1 cellular context compared by ENCODE assay signal in the genomic region with DNA sequence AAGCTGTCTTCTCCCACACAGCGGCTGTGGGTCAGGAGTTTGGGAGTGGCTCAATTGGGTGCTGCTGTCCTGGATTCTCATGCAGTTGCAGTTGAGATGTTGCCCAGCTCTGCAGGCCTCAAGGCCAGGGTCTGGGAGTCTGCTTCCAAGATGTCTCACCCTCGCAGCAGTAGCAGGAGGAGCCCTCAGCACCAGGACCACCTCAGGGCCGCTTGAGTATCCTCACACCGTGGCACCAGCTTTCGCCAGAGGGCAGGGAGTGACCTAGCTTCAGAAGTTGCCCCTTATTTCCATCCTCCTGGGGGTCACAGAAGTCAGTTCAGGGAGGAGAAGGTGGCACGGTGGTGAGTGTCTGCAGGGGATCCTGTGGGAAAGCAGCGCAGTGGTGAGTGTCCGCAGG.
TF ChIP-seq lines count a peak whose summit lies in the region.

No MANE protein-coding gene starts in this region.

TF ChIP-seq in WTC11, 78 proteins besides CTCF, POLR2A, EP300 and RAD21 (continued from another document):
- TF ChIP-seq, protein P1, sequence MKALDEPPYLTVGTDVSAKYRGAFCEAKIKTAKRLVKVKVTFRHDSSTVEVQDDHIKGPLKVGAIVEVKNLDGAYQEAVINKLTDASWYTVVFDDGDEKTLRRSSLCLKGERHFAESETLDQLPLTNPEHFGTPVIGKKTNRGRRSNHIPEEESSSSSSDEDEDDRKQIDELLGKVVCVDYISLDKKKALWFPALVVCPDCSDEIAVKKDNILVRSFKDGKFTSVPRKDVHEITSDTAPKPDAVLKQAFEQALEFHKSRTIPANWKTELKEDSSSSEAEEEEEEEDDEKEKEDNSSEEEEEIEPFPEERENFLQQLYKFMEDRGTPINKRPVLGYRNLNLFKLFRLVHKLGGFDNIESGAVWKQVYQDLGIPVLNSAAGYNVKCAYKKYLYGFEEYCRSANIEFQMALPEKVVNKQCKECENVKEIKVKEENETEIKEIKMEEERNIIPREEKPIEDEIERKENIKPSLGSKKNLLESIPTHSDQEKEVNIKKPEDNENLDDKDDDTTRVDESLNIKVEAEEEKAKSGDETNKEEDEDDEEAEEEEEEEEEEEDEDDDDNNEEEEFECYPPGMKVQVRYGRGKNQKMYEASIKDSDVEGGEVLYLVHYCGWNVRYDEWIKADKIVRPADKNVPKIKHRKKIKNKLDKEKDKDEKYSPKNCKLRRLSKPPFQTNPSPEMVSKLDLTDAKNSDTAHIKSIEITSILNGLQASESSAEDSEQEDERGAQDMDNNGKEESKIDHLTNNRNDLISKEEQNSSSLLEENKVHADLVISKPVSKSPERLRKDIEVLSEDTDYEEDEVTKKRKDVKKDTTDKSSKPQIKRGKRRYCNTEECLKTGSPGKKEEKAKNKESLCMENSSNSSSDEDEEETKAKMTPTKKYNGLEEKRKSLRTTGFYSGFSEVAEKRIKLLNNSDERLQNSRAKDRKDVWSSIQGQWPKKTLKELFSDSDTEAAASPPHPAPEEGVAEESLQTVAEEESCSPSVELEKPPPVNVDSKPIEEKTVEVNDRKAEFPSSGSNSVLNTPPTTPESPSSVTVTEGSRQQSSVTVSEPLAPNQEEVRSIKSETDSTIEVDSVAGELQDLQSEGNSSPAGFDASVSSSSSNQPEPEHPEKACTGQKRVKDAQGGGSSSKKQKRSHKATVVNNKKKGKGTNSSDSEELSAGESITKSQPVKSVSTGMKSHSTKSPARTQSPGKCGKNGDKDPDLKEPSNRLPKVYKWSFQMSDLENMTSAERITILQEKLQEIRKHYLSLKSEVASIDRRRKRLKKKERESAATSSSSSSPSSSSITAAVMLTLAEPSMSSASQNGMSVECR (CRISPR knock-in tag; IDR thresholded peaks at IDR 0.05; ENCODE audit: borderline replicate concordance) = no peak
- TF ChIP-seq NFYB (CRISPR knock-in tag; conservative IDR thresholded peaks at IDR 0.05; ENCODE audit: low read depth) (no peak), NR1H2 (CRISPR knock-in tag; IDR thresholded peaks at IDR 0.05) (no peak), ATF1 (CRISPR knock-in tag; IDR thresholded peaks at IDR 0.05) (no peak), TCF7 (CRISPR knock-in tag; IDR thresholded peaks at IDR 0.05; ENCODE audit: low read depth) (no peak), SOX15 (CRISPR knock-in tag; IDR thresholded peaks at IDR 0.05) (no peak)
- TF ChIP-seq, protein P2, sequence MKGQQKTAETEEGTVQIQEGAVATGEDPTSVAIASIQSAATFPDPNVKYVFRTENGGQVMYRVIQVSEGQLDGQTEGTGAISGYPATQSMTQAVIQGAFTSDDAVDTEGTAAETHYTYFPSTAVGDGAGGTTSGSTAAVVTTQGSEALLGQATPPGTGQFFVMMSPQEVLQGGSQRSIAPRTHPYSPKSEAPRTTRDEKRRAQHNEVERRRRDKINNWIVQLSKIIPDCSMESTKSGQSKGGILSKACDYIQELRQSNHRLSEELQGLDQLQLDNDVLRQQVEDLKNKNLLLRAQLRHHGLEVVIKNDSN (CRISPR knock-in tag; IDR thresholded peaks at IDR 0.05) = no peak
